In genomic region chr4:39614487-39615162, GRCh38 we compare ENCODE assay signal across 13 cellular contexts. TPM values are rescaled to one million over a fixed set of nuclear protein-coding genes. Genes with fewer than 3 reads are reported as not detected.
A peak's percentile ranks its signal among the peaks of the same experiment; 100 is the strongest.
DNase-seq lines count a peak whose midpoint lies in the region; ATAC-seq and TF ChIP-seq lines count a peak whose summit lies in the region.
"Had no signal": no experiment of that assay in that cellular context is flagged by ENCODE, and none has a peak within 500 bp of the region (broad histone marks: within the 10 kb centered on the region; RNA-seq: fewer than 3 reads in every experiment).

No MANE protein-coding gene starts in this region.

- H3K27ac Mint-ChIP-seq in CD8-positive, alpha-beta T cell, result no peak overlapping the region
- no peak overlapping the region for H3K27ac Mint-ChIP-seq in stimulated activated memory B cell treated with anti-CD40 and anti-IgM and Interleukin-4, amounts not matched to agents 10 μg/mL and 1 μg/mL and 100 μg/mL, for 72 hours
- no peak overlapping the region for H3K27ac Mint-ChIP-seq in endothelial cell (ENCODE audit: unreplicated experiment)
- H3K27ac Mint-ChIP-seq: activated naive CD4-positive, alpha-beta T cell treated with anti-CD3 and anti-CD28 coated beads for 36 hours; stimulated activated naive B cell treated with anti-CD40 and anti-IgM and Interleukin-4, amounts not matched to agents 10 μg/mL and 1 μg/mL and 100 μg/mL, for 72 hours had no signal

- H3K36me3 ChIP-seq in body of pancreas (replicated peaks in 1 of 2; ENCODE audit: insufficient read depth in 1 of 2, low read depth in 2 of 2) (peaks cover 0 to 4% of the 10 kb centered on the region in 2 donors), mesenchymal stem cell (ENCODE audit: control insufficient read depth in 1 of 2, insufficient read depth in 2 of 2, low read depth in 1 of 2, low read length in 2 of 2) (peaks cover 3 to 22% of the 10 kb centered on the region in 2 experiments)
- H3K36me3 ChIP-seq in CD8-positive, alpha-beta T cell (ENCODE audit: insufficient read depth, low read length), result no peaks in the 10 kb centered on the region

- H2BK5ac ChIP-seq in mesenchymal stem cell (ENCODE audit: low read depth, low read length, poor library complexity, severe bottlenecking), result no peak overlapping the region

- H3K9me3 ChIP-seq in body of pancreas (no peaks in the 10 kb centered on the region), mesenchymal stem cell (ENCODE audit: control insufficient read depth, low read length) (no peaks in the 10 kb centered on the region)
- H3K9me3 ChIP-seq in CD8-positive, alpha-beta T cell (ENCODE audit: low read length), result no peaks in the 10 kb centered on the region

- peaks cover 10% of the 10 kb centered on the region for H3K79me1 ChIP-seq in mesenchymal stem cell (replicated peaks; ENCODE audit: low read length, poor library complexity, severe bottlenecking)

- no peaks in the 10 kb centered on the region for H3K4me1 Mint-ChIP-seq in CD8-positive, alpha-beta T cell (ENCODE audit: low read depth)
- H3K4me1 Mint-ChIP-seq in stimulated activated memory B cell treated with anti-CD40 and anti-IgM and Interleukin-4, amounts not matched to agents 10 μg/mL and 1 μg/mL and 100 μg/mL, for 72 hours, result peaks cover 57% of the 10 kb centered on the region
- no peaks in the 10 kb centered on the region for H3K4me1 Mint-ChIP-seq in endothelial cell (ENCODE audit: unreplicated experiment)

- no peak overlapping the region for H3K4ac ChIP-seq in mesenchymal stem cell (ENCODE audit: low read depth in 1 of 2, low read length in 2 of 2)

- peak; percentile 62 for DNase-seq in AG10803 (ENCODE audit: low read depth)
- DNase-seq in body of pancreas, result no peak
- DNase-seq in mesenchymal stem cell, result peak; percentile 85
- DNase-seq in CD8-positive, alpha-beta T cell, result no peak
- no peak for DNase-seq in GM20000 (ENCODE audit: low spot score)
- DNase-seq in endothelial cell (ENCODE audit: low spot score), result no peak
- DNase-seq: activated CD4-positive, CD25-positive, alpha-beta regulatory T cell treated with anti-CD3 and anti-CD28 coated beads, Interleukin-2, amount 50 U/mL, for 72 hours; activated naive CD4-positive, alpha-beta T cell treated with anti-CD3 and anti-CD28 coated beads for 36 hours; NCI-H2081; SIG-M5; stimulated activated naive B cell treated with anti-CD40 and anti-IgM and Interleukin-4, amounts not matched to agents 10 μg/mL and 1 μg/mL and 100 μg/mL, for 72 hours had no signal

- WGBS in body of pancreas, 2 donors, result 79 to 86% methylated on average over 3 of the region's 3 CpGs
- no CpG with 5 or more reads among the region's 3 CpGs for WGBS in mesenchymal stem cell

- H3K23ac ChIP-seq in mesenchymal stem cell (ENCODE audit: low read length in 2 of 2), result no peak overlapping the region

- no peak overlapping the region for H3K14ac ChIP-seq in mesenchymal stem cell (ENCODE audit: low read length in 2 of 2)

- H3K36me3 Mint-ChIP-seq in CD8-positive, alpha-beta T cell, result peaks cover 8% of the 10 kb centered on the region
- H3K36me3 Mint-ChIP-seq in stimulated activated memory B cell treated with anti-CD40 and anti-IgM and Interleukin-4, amounts not matched to agents 10 μg/mL and 1 μg/mL and 100 μg/mL, for 72 hours, result peaks cover 6% of the 10 kb centered on the region
- no peaks in the 10 kb centered on the region for H3K36me3 Mint-ChIP-seq in endothelial cell (ENCODE audit: low read depth, unreplicated experiment)

- no peak overlapping the region for H3K4me3 ChIP-seq in AG10803 (ENCODE audit: low read length)
- H3K4me3 ChIP-seq in body of pancreas, result no peak overlapping the region
- no peak overlapping the region for H3K4me3 ChIP-seq in mesenchymal stem cell (ENCODE audit: insufficient read depth in 1 of 2, low read depth in 1 of 2, low read length in 2 of 2)
- H3K4me3 ChIP-seq in CD8-positive, alpha-beta T cell (ENCODE audit: low read depth, low read length), result no peak overlapping the region

- no peak overlapping the region for H2BK15ac ChIP-seq in mesenchymal stem cell (ENCODE audit: low read depth, poor library complexity, severe bottlenecking)

- intact Hi-C loops in body of pancreas (cut with DNase I), result no loop called here
- intact Hi-C loops in CD8-positive, alpha-beta T cell (cut with DNase I, micrococcal nuclease), result no loop called here

- H3K18ac ChIP-seq in mesenchymal stem cell (ENCODE audit: low read depth in 1 of 2, low read length in 2 of 2), result peak overlapping the region in 1 of 2 experiments; percentile 62

- CTCF ChIA-PET in CD8-positive, alpha-beta T cell (lab: Charles Lee), result no interaction called here

- POLR2A ChIA-PET in CD8-positive, alpha-beta T cell (lab: Charles Lee), result no interaction called here

- H2BK120ac ChIP-seq in mesenchymal stem cell (ENCODE audit: low read depth, low read length), result no peak overlapping the region

- H2BK12ac ChIP-seq in mesenchymal stem cell (ENCODE audit: low read length in 2 of 2), result no peak overlapping the region

- no peaks in the 10 kb centered on the region for H3K9me3 Mint-ChIP-seq in CD8-positive, alpha-beta T cell
- no peaks in the 10 kb centered on the region for H3K9me3 Mint-ChIP-seq in stimulated activated memory B cell treated with anti-CD40 and anti-IgM and Interleukin-4, amounts not matched to agents 10 μg/mL and 1 μg/mL and 100 μg/mL, for 72 hours
- H3K9me3 Mint-ChIP-seq in endothelial cell (ENCODE audit: unreplicated experiment), result no peaks in the 10 kb centered on the region
- H3K9me3 Mint-ChIP-seq: activated naive CD4-positive, alpha-beta T cell treated with anti-CD3 and anti-CD28 coated beads for 36 hours; stimulated activated naive B cell treated with anti-CD40 and anti-IgM and Interleukin-4, amounts not matched to agents 10 μg/mL and 1 μg/mL and 100 μg/mL, for 72 hours had no signal

- H3K27me3 Mint-ChIP-seq in CD8-positive, alpha-beta T cell (ENCODE audit: low read depth), result no peaks in the 10 kb centered on the region
- H3K27me3 Mint-ChIP-seq in stimulated activated memory B cell treated with anti-CD40 and anti-IgM and Interleukin-4, amounts not matched to agents 10 μg/mL and 1 μg/mL and 100 μg/mL, for 72 hours, result no peaks in the 10 kb centered on the region
- H3K27me3 Mint-ChIP-seq in endothelial cell (ENCODE audit: unreplicated experiment), result no peaks in the 10 kb centered on the region
- H3K27me3 Mint-ChIP-seq: stimulated activated naive B cell treated with anti-CD40 and anti-IgM and Interleukin-4, amounts not matched to agents 10 μg/mL and 1 μg/mL and 100 μg/mL, for 72 hours had no signal

- TF ChIP-seq CTCF in AG10803 (conservative IDR thresholded peaks at IDR 0.05; ENCODE audit: low read length), result no peak
- TF ChIP-seq CTCF in body of pancreas (IDR thresholded peaks at IDR 0.05), result no peak
- TF ChIP-seq CTCF in CD8-positive, alpha-beta T cell (IDR thresholded peaks at IDR 0.05), result no peak
- no peak for TF ChIP-seq CTCF in GM20000 (IDR thresholded peaks at IDR 0.05; ENCODE audit: extremely low read depth, missing control alignments)
- no peak for TF ChIP-seq CTCF in endothelial cell (IDR thresholded peaks at IDR 0.05; ENCODE audit: unreplicated experiment)

- peak; percentile 41 for ATAC-seq in HG02852 (IDR thresholded peaks at IDR 0.05; ENCODE audit: unreplicated experiment)
- ATAC-seq in body of pancreas, result peak; percentile 42
- ATAC-seq in CD8-positive, alpha-beta T cell, result no peak
- ATAC-seq in stimulated activated memory B cell treated with anti-CD40 and anti-IgM and Interleukin-4, amounts not matched to agents 10 μg/mL and 1 μg/mL and 100 μg/mL, for 72 hours, result no peak

- H3K4me1 ChIP-seq in body of pancreas (peaks cover 13% of the 10 kb centered on the region), mesenchymal stem cell (ENCODE audit: control insufficient read depth, insufficient read depth, low read depth, low read length) (peaks cover 6% of the 10 kb centered on the region)
- no peaks in the 10 kb centered on the region for H3K4me1 ChIP-seq in CD8-positive, alpha-beta T cell (ENCODE audit: insufficient read depth, low read length)

- TF ChIP-seq POLR2A in body of pancreas (IDR thresholded peaks at IDR 0.05), result no peak

- no peak overlapping the region for H3K4me2 ChIP-seq in mesenchymal stem cell (ENCODE audit: low read length, poor library complexity, severe bottlenecking)

- H3K27ac ChIP-seq in body of pancreas (peak overlapping the region in 1 of 4 donors; percentile 51), mesenchymal stem cell (ENCODE audit: low read length, poor library complexity, severe bottlenecking) (no peak overlapping the region)
- no peak overlapping the region for H3K27ac ChIP-seq in CD8-positive, alpha-beta T cell (ENCODE audit: low read depth, low read length)

- H3K27me3 ChIP-seq in body of pancreas (no peaks in the 10 kb centered on the region), mesenchymal stem cell (ENCODE audit: control insufficient read depth in 1 of 2, insufficient read depth in 1 of 2, low read length in 2 of 2) (no peaks in the 10 kb centered on the region)
- H3K27me3 ChIP-seq in CD8-positive, alpha-beta T cell (ENCODE audit: insufficient read depth, low read length), result no peaks in the 10 kb centered on the region

- H2AK5ac ChIP-seq in mesenchymal stem cell (ENCODE audit: low read length, severe bottlenecking), result no peak overlapping the region

- no peak overlapping the region for H4K91ac ChIP-seq in mesenchymal stem cell (ENCODE audit: low read length)

- H3K4me3 Mint-ChIP-seq in CD8-positive, alpha-beta T cell, result no peak overlapping the region
- no peak overlapping the region for H3K4me3 Mint-ChIP-seq in stimulated activated memory B cell treated with anti-CD40 and anti-IgM and Interleukin-4, amounts not matched to agents 10 μg/mL and 1 μg/mL and 100 μg/mL, for 72 hours
- no peak overlapping the region for H3K4me3 Mint-ChIP-seq in endothelial cell (ENCODE audit: unreplicated experiment)
- H3K4me3 Mint-ChIP-seq: activated naive CD4-positive, alpha-beta T cell treated with anti-CD3 and anti-CD28 coated beads for 36 hours had no signal

- H4K8ac ChIP-seq in mesenchymal stem cell (ENCODE audit: low read length), result no peak overlapping the region

- H2AFZ ChIP-seq in mesenchymal stem cell (ENCODE audit: low read depth, low read length), result no peak overlapping the region

- H3K9ac ChIP-seq in mesenchymal stem cell (ENCODE audit: low read length), result peak overlapping the region; percentile 39

RNA-seq across cellular contexts. Expression of gene SMIM14, which starts 24.0 kb away (rescaled TPM):
- total RNA-seq in body of pancreas, result 10 to 100 TPM; 24.4 to 26.2 TPM
- polyA plus RNA-seq in mesenchymal stem cell (2013, experiment 1 of 2), result 15.1 TPM
- 17.3 TPM for polyA plus RNA-seq in mesenchymal stem cell (2013, experiment 2 of 2)
- total RNA-seq in CD8-positive, alpha-beta T cell, result 1 to 10 TPM; 1.4 TPM
- 19.4 TPM for total RNA-seq in endothelial cell (ENCODE audit: unreplicated experiment)

Comparison
In these comparisons a context has a peak if more than half of its experiments do, and no peak if none do; other contexts are left out.
1. DNase-seq: peak in AG10803 (single experiment) and mesenchymal stem cell (single experiment); none in body of pancreas (0 of 4), CD8-positive, alpha-beta T cell (0 of 7), GM20000 (single experiment) and endothelial cell (single experiment).
2. ATAC-seq: peak in HG02852 (single experiment) and body of pancreas (single experiment); none in CD8-positive, alpha-beta T cell (single experiment) and stimulated activated memory B cell treated with anti-CD40 and anti-IgM and Interleukin-4, amounts not matched to agents 10 μg/mL and 1 μg/mL and 100 μg/mL, for 72 hours (single experiment).